Comparison of ENCODE assay signal across 8 cellular contexts in the genomic region with DNA sequence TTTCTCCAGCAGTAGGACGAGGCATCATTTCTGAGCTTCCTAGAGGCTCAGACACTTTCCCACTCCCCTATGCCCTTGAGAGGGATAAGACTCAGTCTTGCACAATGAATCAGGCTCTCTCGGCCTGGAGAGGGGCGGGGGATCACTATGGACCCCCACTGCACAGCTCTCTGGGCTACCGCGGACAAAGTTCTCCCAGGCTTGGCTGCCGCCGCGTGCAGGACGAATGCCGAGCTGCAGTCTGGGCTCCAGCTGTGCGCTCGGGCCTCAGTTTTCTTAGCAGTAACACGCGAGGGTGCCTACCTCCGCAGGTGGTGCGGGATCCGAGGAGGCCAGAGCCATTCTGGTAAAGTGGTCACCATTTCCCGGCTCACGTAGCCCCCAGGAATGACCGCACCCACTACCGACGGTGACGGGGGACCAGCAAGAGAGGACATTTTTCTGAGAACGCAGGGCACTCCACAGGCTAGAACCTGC. TPM values are rescaled to one million over a fixed set of nuclear protein-coding genes. Genes with fewer than 3 reads are reported as not detected.
DNase-seq lines count a peak whose midpoint lies in the region; ATAC-seq and TF ChIP-seq lines count a peak whose summit lies in the region.

No MANE protein-coding gene starts in this region.

- DNase-seq in Peyer's patch (peak in 1 of 3 donors; percentile 64), fibroblast of mammary gland (ENCODE audit: low read depth) (no peak), ovary (no peak), nucleus accumbens (lab: John Stamatoyannopoulos, UW) (no peak), NCI-H510A treated with DMSO at 0.1 percent for 48 hours (lab: John Stamatoyannopoulos, UW) (no peak), posterior vena cava (ENCODE audit: low spot score) (no peak)

- ATAC-seq in GM18868 (IDR thresholded peaks at IDR 0.05; ENCODE audit: unreplicated experiment): no peak

- H3K4me1 ChIP-seq in DOHH2 (ENCODE audit: control insufficient read depth, low read length) (peaks cover 44% of the 10 kb centered on the region), Peyer's patch (peaks cover 7 to 32% (median 15%) of the 10 kb centered on the region in 4 donors), ovary (ENCODE audit: insufficient read depth) (peaks cover 14% of the 10 kb centered on the region)

- H4K20me1 ChIP-seq in DOHH2 (ENCODE audit: control insufficient read depth, insufficient read depth, low read depth, low read length): no peaks in the 10 kb centered on the region

- intact Hi-C loops in ovary (cut with DNase I) (no loop called here), posterior vena cava (cut with DNase I) (no loop called here)

- H3K36me3 ChIP-seq in DOHH2 (ENCODE audit: control insufficient read depth, low read length): no peaks in the 10 kb centered on the region
- no peaks in the 10 kb centered on the region for H3K36me3 ChIP-seq in Peyer's patch
- no peaks in the 10 kb centered on the region for H3K36me3 ChIP-seq in ovary

- H3K79me2 ChIP-seq in DOHH2 (ENCODE audit: control insufficient read depth, low read length): no peaks in the 10 kb centered on the region

- H3K4me2 ChIP-seq in DOHH2 (ENCODE audit: low read length): peak overlapping the region; percentile 85

- peaks cover 19% of the 10 kb centered on the region for H3K27me3 ChIP-seq in DOHH2 (ENCODE audit: control insufficient read depth, low read length)
- H3K27me3 ChIP-seq in Peyer's patch: no peaks in the 10 kb centered on the region
- no peaks in the 10 kb centered on the region for H3K27me3 ChIP-seq in ovary

- no peaks in the 10 kb centered on the region for H3K9me2 ChIP-seq in DOHH2 (replicated peaks; ENCODE audit: control insufficient read depth, low read length)

- no peak for TF ChIP-seq CTCF in DOHH2 (IDR thresholded peaks at IDR 0.05; ENCODE audit: low read depth, low read length, poor library complexity, severe bottlenecking)
- TF ChIP-seq CTCF in Peyer's patch (IDR thresholded peaks at IDR 0.05): no peak
- no peak for TF ChIP-seq CTCF in fibroblast of mammary gland (conservative IDR thresholded peaks at IDR 0.05; ENCODE audit: control insufficient read depth, insufficient read depth, low read depth, low read length)
- TF ChIP-seq CTCF in ovary (IDR thresholded peaks at IDR 0.05): no peak

- peak overlapping the region; percentile 75 for H3K4me3 ChIP-seq in DOHH2 (ENCODE audit: low read length)
- peak overlapping the region; percentile 42 to 61 (median 54) for H3K4me3 ChIP-seq in Peyer's patch
- H3K4me3 ChIP-seq in fibroblast of mammary gland (ENCODE audit: control insufficient read depth, low read depth, low read length): peak overlapping the region; percentile 10
- peak overlapping the region; percentile 44 for H3K4me3 ChIP-seq in ovary

- H3K9me3 ChIP-seq in DOHH2 (ENCODE audit: control insufficient read depth, insufficient read depth, low read length): no peaks in the 10 kb centered on the region
- H3K9me3 ChIP-seq in Peyer's patch: no peaks in the 10 kb centered on the region
- H3K9me3 ChIP-seq in ovary: no peaks in the 10 kb centered on the region

- TF ChIP-seq EP300 in ovary (IDR thresholded peaks at IDR 0.05): no peak

- TF ChIP-seq POLR2A in Peyer's patch (IDR thresholded peaks at IDR 0.05) (no peak), ovary (IDR thresholded peaks at IDR 0.05) (no peak)

- H3K27ac ChIP-seq in DOHH2 (ENCODE audit: low read depth, low read length) (no peak overlapping the region), Peyer's patch (peak overlapping the region; percentile 37 to 85 (median 68)), ovary (no peak overlapping the region)

- no peaks in the 10 kb centered on the region for H3F3A ChIP-seq in DOHH2 (ENCODE audit: control insufficient read depth, insufficient read depth)

- WGBS in ovary, 3 donors: 20 to 34% (median 29%) methylated on average over 24 of the region's 24 CpGs

RNA-seq across cellular contexts. Expression of gene MYORG, which starts 3.4 kb away (rescaled TPM):
- total RNA-seq in Peyer's patch: 10 to 100 TPM in 3 of 4 donors, 1 to 10 TPM in 1; 7.4 to 97.2 (median 88.3) TPM
- 1 to 10 TPM in 5 of 7 donors, under 1 TPM in 2; 0.60 to 2.3 (median 1.2) TPM for total RNA-seq in ovary
- 1 to 10 TPM in 1 of 2 donors, under 1 TPM in 1; 0.77 to 7.8 TPM for polyA plus RNA-seq in ovary
- 10 to 100 TPM; 12.0 to 30.6 TPM for total RNA-seq in posterior vena cava

RNA-seq across cellular contexts. Expression of gene NUDT2, which starts 50.7 kb away (rescaled TPM):
- 10 to 100 TPM in 3 of 4 donors, not detected in 1; 13.8 to 20.0 (median 14.7) TPM for total RNA-seq in Peyer's patch
- total RNA-seq in ovary: 10 to 100 TPM; 14.8 to 41.4 (median 24.8) TPM
- 10 to 100 TPM; 59.3 to 61.4 TPM for polyA plus RNA-seq in ovary
- total RNA-seq in posterior vena cava: 10 to 100 TPM; 14.0 to 14.9 TPM

RNA-seq across cellular contexts. Expression of gene KIF24, which starts 51.0 kb away (rescaled TPM):
- total RNA-seq in Peyer's patch (1 to 10 TPM; 2.1 to 5.2 (median 2.9) TPM), ovary (1 to 10 TPM in 3 of 7 donors, under 1 TPM in 4; 0.53 to 3.2 (median 1.00) TPM), posterior vena cava (under 1 TPM; 0.38 to 0.74 TPM)
- polyA plus RNA-seq in ovary: 1 to 10 TPM in 1 of 2 donors, under 1 TPM in 1; 0.47 to 1.1 TPM

Comparison
In these comparisons a context has a peak if more than half of its experiments do, and no peak if none do; other contexts are left out.
1. H3K27ac ChIP-seq: peak in Peyer's patch (4 of 4); none in DOHH2 (single experiment) and ovary (0 of 2).
2. H3K4me3 ChIP-seq: peak in every context shown above with its lines; median percentile 75 in DOHH2; 54 in Peyer's patch; 44 in ovary; 10 in fibroblast of mammary gland.